Comparison of ENCODE assay signal across 1 cellular context in genomic region chr21:45431781-45432572, GRCh38.
TF ChIP-seq lines count a peak whose summit lies in the region.

No MANE protein-coding gene starts in this region.

TF ChIP-seq in IMR-90, 13 proteins besides CTCF, POLR2A, EP300 and RAD21 (continued from another document):
- TF ChIP-seq USF2 (IDR thresholded peaks at IDR 0.05; ENCODE audit: low read depth, low read length) (no peak), MXI1 (IDR thresholded peaks at IDR 0.05; ENCODE audit: borderline replicate concordance, low read depth, low read length) (no peak), SMC3 (IDR thresholded peaks at IDR 0.05; ENCODE audit: low read depth, low read length) (no peak), RFX5 (IDR thresholded peaks at IDR 0.05; ENCODE audit: low read depth, low read length) (no peak), CHD1 (IDR thresholded peaks at IDR 0.05; ENCODE audit: low read depth, low read length) (no peak), RCOR1 (IDR thresholded peaks at IDR 0.05; ENCODE audit: insufficient replicate concordance, low read length) (no peak), ELK1 (IDR thresholded peaks at IDR 0.05; ENCODE audit: borderline replicate concordance, low read depth, low read length) (no peak), MAFK (IDR thresholded peaks at IDR 0.05; ENCODE audit: low read depth, low read length) (no peak), CEBPB (IDR thresholded peaks at IDR 0.05; ENCODE audit: low read depth, low read length) (no peak)
TF ChIP-seq in IMR-90: peak in this region for 0.
